22 cellular contexts compared by ENCODE assay signal in the genomic region with DNA sequence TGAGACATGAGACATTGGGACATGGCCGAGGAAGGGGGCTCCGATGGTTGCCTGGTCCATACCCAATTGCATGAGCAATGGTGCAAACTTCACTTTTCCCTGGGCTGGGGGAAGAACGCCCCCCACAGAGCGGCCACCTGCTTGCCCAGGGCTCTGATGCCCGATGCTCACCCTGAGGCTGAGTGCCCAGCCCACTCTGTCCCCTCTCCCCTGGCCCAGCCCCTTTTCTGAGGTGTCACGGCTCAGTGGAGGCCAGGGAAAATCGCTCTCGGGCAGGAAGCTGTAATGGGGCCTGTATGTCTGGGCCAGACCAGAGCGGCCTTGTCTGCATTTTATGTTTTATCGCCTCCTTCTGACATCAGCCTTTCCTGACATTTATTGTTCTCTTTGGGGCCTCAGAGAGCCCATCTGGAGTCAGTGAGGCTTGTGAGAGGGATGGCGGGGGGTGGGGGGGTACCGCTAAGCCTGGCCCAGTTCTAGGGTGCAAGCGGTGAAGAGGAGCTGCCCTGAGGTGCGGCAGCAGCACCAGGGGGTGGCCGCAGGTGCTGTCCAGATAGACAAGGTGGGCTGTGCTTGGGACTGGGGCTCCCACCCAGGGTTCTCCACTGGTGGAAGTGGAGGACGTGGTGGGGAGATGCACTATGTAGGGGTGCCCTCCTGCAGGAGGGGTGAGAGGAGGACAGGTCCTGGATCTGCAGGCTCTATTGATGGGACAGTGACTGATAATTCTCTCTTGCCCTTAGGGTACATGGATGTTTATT. TPM values are rescaled to one million over a fixed set of nuclear protein-coding genes. Genes with fewer than 3 reads are reported as not detected.
DNase-seq lines count a peak whose midpoint lies in the region; ATAC-seq and TF ChIP-seq lines count a peak whose summit lies in the region.
"Had no signal": no experiment of that assay in that cellular context is flagged by ENCODE, and none has a peak within 500 bp of the region (broad histone marks: within the 10 kb centered on the region; RNA-seq: fewer than 3 reads in every experiment).

No MANE protein-coding gene starts in this region.

- no peaks in the 10 kb centered on the region for H3K4me1 ChIP-seq in right atrium auricular region
- H3K4me1 ChIP-seq in osteoblast (ENCODE audit: insufficient read depth, low read length): no peaks in the 10 kb centered on the region
- no peaks in the 10 kb centered on the region for H3K4me1 ChIP-seq in smooth muscle cell (ENCODE audit: low read depth)
- H3K4me1 ChIP-seq: BE2C, gastroesophageal sphincter had no signal

- BruUV-seq in Calu3 (replicated peaks; lab: Mats Ljungman, UMichigan): no TSS peak

- intact Hi-C loops in Right ventricle myocardium inferior (cut with DNase I): no loop called here
- intact Hi-C loops in Calu3 (cut with micrococcal nuclease; ENCODE audit: unreplicated experiment): no loop called here

- H3K36me3 ChIP-seq in right atrium auricular region (no peaks in the 10 kb centered on the region), osteoblast (ENCODE audit: insufficient read depth, low read length) (no peaks in the 10 kb centered on the region), smooth muscle cell (ENCODE audit: low read depth) (no peaks in the 10 kb centered on the region)
- H3K36me3 ChIP-seq: BE2C, gastroesophageal sphincter had no signal

- WGBS in smooth muscle cell (ENCODE audit: low lambda C conversion rate): 88% methylated on average over 16 of the region's 16 CpGs

- H3K27me3 ChIP-seq in right atrium auricular region (no peaks in the 10 kb centered on the region), osteoblast (ENCODE audit: insufficient read depth, low read length) (peaks cover 21% of the 10 kb centered on the region), smooth muscle cell (ENCODE audit: low read depth) (peaks cover 14% of the 10 kb centered on the region)
- H3K27me3 ChIP-seq: BE2C had no signal

- peaks cover 3% of the 10 kb centered on the region for H3K4me1 Mint-ChIP-seq in Calu3 (ENCODE audit: low read depth, unreplicated experiment)

- TF ChIP-seq CTCF in right atrium auricular region (IDR thresholded peaks at IDR 0.05): no peak
- no peak for TF ChIP-seq CTCF in osteoblast (IDR thresholded peaks at IDR 0.05; ENCODE audit: extremely low read depth, low read depth, low read length)
- no peak for TF ChIP-seq CTCF in smooth muscle cell (IDR thresholded peaks at IDR 0.05; ENCODE audit: borderline replicate concordance, insufficient read depth, poor library complexity, severe bottlenecking)
- no peak for TF ChIP-seq CTCF in Calu3 (IDR thresholded peaks at IDR 0.05; ENCODE audit: unreplicated experiment)

- CTCF ChIA-PET in Calu3 (lab: Charles Lee): no interaction called here

- no peak overlapping the region for H3K4me3 ChIP-seq in right atrium auricular region
- no peak overlapping the region for H3K4me3 ChIP-seq in osteoblast (ENCODE audit: insufficient read depth, low read length)
- no peak overlapping the region for H3K4me3 ChIP-seq in smooth muscle cell
- H3K4me3 ChIP-seq: gastroesophageal sphincter, lung had no signal

- no peaks in the 10 kb centered on the region for H3F3A ChIP-seq in smooth muscle cell (ENCODE audit: low read depth)

- H3K79me2 ChIP-seq in osteoblast (ENCODE audit: insufficient read depth, low read length) (no peaks in the 10 kb centered on the region), smooth muscle cell (ENCODE audit: low read depth) (no peaks in the 10 kb centered on the region)

- H3K9me3 Mint-ChIP-seq in Calu3 (ENCODE audit: low read depth, unreplicated experiment): no peaks in the 10 kb centered on the region

- H4K20me1 ChIP-seq in osteoblast (ENCODE audit: insufficient read depth, low read length) (no peaks in the 10 kb centered on the region), smooth muscle cell (ENCODE audit: low read depth) (no peaks in the 10 kb centered on the region)

- H3K4me3 Mint-ChIP-seq in Calu3 (ENCODE audit: low read depth, unreplicated experiment): no peak overlapping the region
- H3K4me3 Mint-ChIP-seq: activated naive CD8-positive, alpha-beta T cell had no signal

- H3K36me3 Mint-ChIP-seq in Calu3 (ENCODE audit: insufficient read depth, unreplicated experiment): no peaks in the 10 kb centered on the region
- H3K36me3 Mint-ChIP-seq: activated naive CD8-positive, alpha-beta T cell had no signal

- H3K9me3 ChIP-seq in right atrium auricular region (no peaks in the 10 kb centered on the region), osteoblast (ENCODE audit: low read depth, low read length) (peaks cover 4% of the 10 kb centered on the region), smooth muscle cell (replicated peaks; ENCODE audit: low read depth) (no peaks in the 10 kb centered on the region)
- H3K9me3 ChIP-seq: BE2C had no signal

- H3K27ac ChIP-seq in right atrium auricular region (no peak overlapping the region), osteoblast (ENCODE audit: low read depth, low read length) (no peak overlapping the region), smooth muscle cell (ENCODE audit: low read depth) (no peak overlapping the region)
- H3K27ac ChIP-seq: gastroesophageal sphincter had no signal

- H3K9ac ChIP-seq in smooth muscle cell (ENCODE audit: low read depth): no peak overlapping the region

- H3K27me3 Mint-ChIP-seq in Calu3 (ENCODE audit: unreplicated experiment): no peaks in the 10 kb centered on the region

- H2AFZ ChIP-seq in osteoblast (ENCODE audit: low read length): no peak overlapping the region
- no peak overlapping the region for H2AFZ ChIP-seq in smooth muscle cell (ENCODE audit: low read depth)

- H3K4me2 ChIP-seq in osteoblast (ENCODE audit: insufficient read depth, low read length): no peak overlapping the region
- H3K4me2 ChIP-seq in smooth muscle cell: no peak overlapping the region

- H3K27ac Mint-ChIP-seq in Calu3 (ENCODE audit: unreplicated experiment): no peak overlapping the region
- H3K27ac Mint-ChIP-seq: activated naive CD8-positive, alpha-beta T cell had no signal

- DNase-seq in Right ventricle myocardium inferior (ENCODE audit: missing footprints): peak; percentile 9
- DNase-seq in right atrium auricular region (ENCODE audit: low spot score): no peak
- peak; percentile 36 for DNase-seq in ecto neural progenitor cell (ENCODE audit: low spot score)
- peak; percentile 68 for DNase-seq in osteoblast (ENCODE audit: insufficient read length, low spot score, missing footprints)
- peak; percentile 27 for DNase-seq in ureter (ENCODE audit: low spot score)
- no peak for DNase-seq in smooth muscle cell (lab: John Stamatoyannopoulos, UW; ENCODE audit: unreplicated experiment)
- DNase-seq in Calu3: no peak
- DNase-seq: ACHN; anterior cingulate cortex; BE2C; DMS153; KBM-7; NCI-H2029; NCI-H2227 treated with DMSO at 0.1 percent for 48 hours; NCI-H69; stimulated activated naive CD4-positive, alpha-beta T cell treated with Interleukin-2 at 50 U/mL for 16 hours had no signal

- no peak for ATAC-seq in Right ventricle myocardium inferior
- ATAC-seq: activated CD4-positive, CD25-positive, alpha-beta regulatory T cell treated with anti-CD3 and anti-CD28 coated beads, Interleukin-2, amount 50 U/mL, for 24 hours; gastroesophageal sphincter had no signal

RNA-seq across cellular contexts. Expression of gene INHBB, which starts 46.1 kb away (rescaled TPM):
- total RNA-seq in Right ventricle myocardium inferior: 7.1 TPM
- 1 to 10 TPM in 1 of 2 donors, under 1 TPM in 1; 0.74 to 5.9 TPM for total RNA-seq in right atrium auricular region
- under 0.01 and 0.29 TPM in 2 replicates for total RNA-seq in osteoblast
- total RNA-seq in ureter: 10.8 TPM
- total RNA-seq in smooth muscle cell: 0.09 TPM in 1 of 2 replicates, not detected in the other
- 0.06 and 0.53 TPM in 2 replicates for polyA plus RNA-seq in smooth muscle cell
- total RNA-seq in Calu3 (2022): not detected in 2 replicates
- total RNA-seq: T-helper 1 cell treated with Interleukin-12 subunit alpha and Interleukin-12 subunit beta and Interleukin-4 antibody, amounts not matched to agents 30 ng/mL and 1 ng/mL, for 36 hours had no signal
- polyA plus RNA-seq: neural cell had no signal

Comparison
In these comparisons a context has a peak if more than half of its experiments do, and no peak if none do; other contexts are left out.
1. DNase-seq: peak in Right ventricle myocardium inferior (single experiment), ecto neural progenitor cell (single experiment), osteoblast (single experiment) and ureter (single experiment); none in right atrium auricular region (single experiment), smooth muscle cell (single experiment) and Calu3 (single experiment).